23 cellular contexts compared by ENCODE assay signal in genomic region chr11:83150450-83150849, GRCh38. TPM values are rescaled to one million over a fixed set of nuclear protein-coding genes. Genes with fewer than 3 reads are reported as not detected.
DNase-seq lines count a peak whose midpoint lies in the region; ATAC-seq, FAIRE-seq and TF ChIP-seq lines count a peak whose summit lies in the region.
"Had no signal": no experiment of that assay in that cellular context is flagged by ENCODE, and none has a peak within 500 bp of the region (broad histone marks: within the 10 kb centered on the region; RNA-seq: fewer than 3 reads in every experiment).

No MANE protein-coding gene starts in this region.

- POLR2A ChIA-PET in activated CD4-positive, alpha-beta T cell treated with anti-CD3 and anti-CD28 coated beads for 36 hours (lab: Charles Lee), result interaction anchor here (0.7 kb wide), 1 partner anchor 8 kb away, joined by 4 read pairs; no protein-coding TSS in a partner anchor
- POLR2A ChIA-PET in K562 (lab: Yijun Ruan, JAX), result interaction anchor here (0.6 to 2.3 kb wide), 3 partner anchors 11 to 19 kb away, joined by 3 to 9 read pairs (median 8); no protein-coding TSS in a partner anchor

- H3K4ac ChIP-seq in neuronal stem cell (ENCODE audit: low read length), result no peak overlapping the region

- no peak overlapping the region for H2BK15ac ChIP-seq in neuronal stem cell (ENCODE audit: low read length)

- intact Hi-C loops in activated CD4-positive, alpha-beta T cell treated with anti-CD3 and anti-CD28 coated beads for 36 hours (cut with DNase I, micrococcal nuclease), result no loop called here
- intact Hi-C loops in K562 (cut with micrococcal nuclease) (no loop called here), posterior vena cava (cut with DNase I) (no loop called here)

- no peak for TF ChIP-seq POLR2A in K562 (conservative IDR thresholded peaks at IDR 0.05)

- H2BK12ac ChIP-seq in neuronal stem cell (ENCODE audit: low read length), result no peak overlapping the region

- H2AFZ ChIP-seq in OCI-LY3 (ENCODE audit: low read depth, low read length) (peak overlapping the region; percentile 63), K562 (ENCODE audit: low read depth, low read length) (peak overlapping the region; percentile 30; the same call in 1 of the 2 replicates), neuronal stem cell (ENCODE audit: low read length) (no peak overlapping the region)
- H2AFZ ChIP-seq: GM23338 had no signal

- no peak overlapping the region for H2AK5ac ChIP-seq in neuronal stem cell (ENCODE audit: low read depth, low read length)

- no peak overlapping the region for H3K23ac ChIP-seq in neuronal stem cell (ENCODE audit: low read depth, low read length, poor library complexity)

- H3K14ac ChIP-seq in neuronal stem cell (ENCODE audit: low read length), result no peak overlapping the region

- peak; percentile 30 for ATAC-seq in activated CD4-positive, alpha-beta T cell treated with anti-CD3 and anti-CD28 coated beads for 36 hours
- ATAC-seq in K562 (no peak), GM21576 (IDR thresholded peaks at IDR 0.05; ENCODE audit: unreplicated experiment) (no peak)
- ATAC-seq: GM23338, HepG2 had no signal

- H3K27ac Mint-ChIP-seq in activated CD4-positive, alpha-beta T cell treated with anti-CD3 and anti-CD28 coated beads for 36 hours, result no peak overlapping the region
- H3K27ac Mint-ChIP-seq: CD4-positive, alpha-beta T cell; GM23338; IgD-negative memory B cell had no signal

- no peak overlapping the region for H4K8ac ChIP-seq in neuronal stem cell (ENCODE audit: low read depth, low read length)

- CTCF ChIA-PET in activated CD4-positive, alpha-beta T cell treated with anti-CD3 and anti-CD28 coated beads for 36 hours (lab: Charles Lee), result interaction anchor here (1.6 kb wide), 1 partner anchor 74 kb away, joined by 4 read pairs; no protein-coding TSS in a partner anchor
- CTCF ChIA-PET in K562 (lab: Yijun Ruan, JAX; ENCODE audit: low intra/inter-chr PET ratio), result no interaction called here

- H3K4me2 ChIP-seq in OCI-LY3 (ENCODE audit: low read length) (peak overlapping the region; percentile 58), K562 (ENCODE audit: insufficient read depth, low read length) (no peak overlapping the region), neuronal stem cell (ENCODE audit: insufficient read depth, low read length, poor library complexity, severe bottlenecking) (no peak overlapping the region)
- H3K4me2 ChIP-seq: GM23338 had no signal

- TF ChIP-seq EP300 in K562 (IDR thresholded peaks at IDR 0.05; ENCODE audit: low read length), result no peak

- H3K18ac ChIP-seq in neuronal stem cell (ENCODE audit: low read length), result no peak overlapping the region

- no peak overlapping the region for H3K4me3 Mint-ChIP-seq in activated CD4-positive, alpha-beta T cell treated with anti-CD3 and anti-CD28 coated beads for 36 hours
- H3K4me3 Mint-ChIP-seq: CD4-positive, alpha-beta T cell; GM23338; IgD-negative memory B cell had no signal

- DNase-seq in activated CD4-positive, alpha-beta T cell treated with anti-CD3 and anti-CD28 coated beads for 36 hours, result no peak
- no peak for DNase-seq in activated CD4-positive, alpha-beta T cell treated with anti-CD3 and anti-CD28 coated beads for 4 hours
- no peak for DNase-seq in K562 (ENCODE audit: extremely low read depth in 1 of 4, low spot score in 3 of 4)
- no peak for DNase-seq in posterior vena cava (ENCODE audit: low spot score)
- DNase-seq in iPS-NIHi7 (ENCODE audit: extremely low spot score), result no peak
- no peak for DNase-seq in neuronal stem cell (ENCODE audit: low spot score)
- DNase-seq: 8988T; BE2C; Caco-2; CD4-positive, alpha-beta T cell; DMS153; DMS79; GDM1; HCEC 1CT; KG1 had no signal

- no peaks in the 10 kb centered on the region for H3K79me1 ChIP-seq in neuronal stem cell (ENCODE audit: low read depth, low read length)

- H2BK5ac ChIP-seq in neuronal stem cell (ENCODE audit: low read length), result no peak overlapping the region

- FAIRE-seq in K562 (lab: Jason Lieb, UNC), result no peak
- FAIRE-seq: D721Med, H54, HepG2 had no signal

- H3K9me1 ChIP-seq in K562 (ENCODE audit: control insufficient read depth, insufficient read depth, low read length), result no peaks in the 10 kb centered on the region

- H3K27me3 Mint-ChIP-seq in activated CD4-positive, alpha-beta T cell treated with anti-CD3 and anti-CD28 coated beads for 36 hours, result no peaks in the 10 kb centered on the region
- H3K27me3 Mint-ChIP-seq: CD4-positive, alpha-beta T cell; IgD-negative memory B cell had no signal

- TF ChIP-seq CTCF in OCI-LY3 (IDR thresholded peaks at IDR 0.05; ENCODE audit: low read depth, low read length), result no peak
- no peak for TF ChIP-seq CTCF in K562 (IDR thresholded peaks at IDR 0.05 in 2 of 3, conservative IDR thresholded peaks at IDR 0.05 in 1 of 3; ENCODE audit: insufficient read depth in 2 of 3, low read depth in 1 of 3, low read length in 3 of 3)

- H2BK120ac ChIP-seq in neuronal stem cell (ENCODE audit: low read depth, low read length), result no peak overlapping the region

- peaks cover 5% of the 10 kb centered on the region for H3K4me1 Mint-ChIP-seq in activated CD4-positive, alpha-beta T cell treated with anti-CD3 and anti-CD28 coated beads for 36 hours
- H3K4me1 Mint-ChIP-seq: GM23338 had no signal

- TF ChIP-seq RAD21 in K562 (CRISPR knock-in tag; conservative IDR thresholded peaks at IDR 0.05 in 1 of 2, IDR thresholded peaks at IDR 0.05 in 1 of 2), result no peak

- H3K4me3 ChIP-seq in OCI-LY3 (ENCODE audit: low read length), result peak overlapping the region; percentile 6; the same call in 1 of the 2 replicates
- no peak overlapping the region for H3K4me3 ChIP-seq in K562
- H3K4me3 ChIP-seq in neuronal stem cell (ENCODE audit: low read length in 2 of 2), result no peak overlapping the region
- H3K4me3 ChIP-seq: GM23338 had no signal

- no peaks in the 10 kb centered on the region for H4K20me1 ChIP-seq in OCI-LY3 (ENCODE audit: insufficient read depth, low read length)
- no peaks in the 10 kb centered on the region for H4K20me1 ChIP-seq in K562 (replicated peaks; ENCODE audit: control insufficient read depth, insufficient read depth, low read length)

- H3K36me3 Mint-ChIP-seq in activated CD4-positive, alpha-beta T cell treated with anti-CD3 and anti-CD28 coated beads for 36 hours (ENCODE audit: low read depth), result no peaks in the 10 kb centered on the region
- H3K36me3 Mint-ChIP-seq: IgD-negative memory B cell had no signal

- H3K9me3 Mint-ChIP-seq in activated CD4-positive, alpha-beta T cell treated with anti-CD3 and anti-CD28 coated beads for 36 hours (ENCODE audit: low read depth), result no peaks in the 10 kb centered on the region
- H3K9me3 Mint-ChIP-seq: CD4-positive, alpha-beta T cell; GM23338; IgD-negative memory B cell had no signal

- H3K36me3 ChIP-seq in OCI-LY3 (replicated peaks; ENCODE audit: low read depth, low read length) (no peaks in the 10 kb centered on the region), K562 (ENCODE audit: control insufficient read depth, insufficient read depth, low read length) (no peaks in the 10 kb centered on the region), neuronal stem cell (replicated peaks in 1 of 2; ENCODE audit: control insufficient read depth in 2 of 2, insufficient read depth in 2 of 2, low read length in 2 of 2) (no peaks in the 10 kb centered on the region)
- H3K36me3 ChIP-seq: BE2C had no signal

- no peak overlapping the region for H4K91ac ChIP-seq in neuronal stem cell (ENCODE audit: low read depth, low read length, poor library complexity)

- peaks cover 45% of the 10 kb centered on the region for H3K4me1 ChIP-seq in OCI-LY3 (ENCODE audit: low read length)
- peaks cover 18 to 33% of the 10 kb centered on the region in 2 experiments for H3K4me1 ChIP-seq in K562 (replicated peaks in 1 of 2; ENCODE audit: control insufficient read depth in 2 of 2, insufficient read depth in 2 of 2, low read length in 2 of 2)
- no peaks in the 10 kb centered on the region for H3K4me1 ChIP-seq in neuronal stem cell (ENCODE audit: control insufficient read depth in 2 of 2, insufficient read depth in 1 of 2, low read depth in 1 of 2, low read length in 2 of 2)
- H3K4me1 ChIP-seq: BE2C had no signal

- H3K9me3 ChIP-seq in OCI-LY3 (ENCODE audit: insufficient read depth, low read length), result no peaks in the 10 kb centered on the region
- H3K9me3 ChIP-seq in K562 (replicated peaks; ENCODE audit: control insufficient read depth, insufficient read depth, low read depth, low read length), result no peaks in the 10 kb centered on the region
- no peaks in the 10 kb centered on the region for H3K9me3 ChIP-seq in neuronal stem cell (replicated peaks in 1 of 2; ENCODE audit: control insufficient read depth in 2 of 2, insufficient read depth in 1 of 2, low read depth in 1 of 2, low read length in 2 of 2)
- H3K9me3 ChIP-seq: BE2C, Caco-2 had no signal

- H3K9ac ChIP-seq in OCI-LY3 (ENCODE audit: low read length) (peak overlapping the region; percentile 18), K562 (ENCODE audit: insufficient read depth in 1 of 2, low read depth in 2 of 2, low read length in 2 of 2) (no peak overlapping the region), neuronal stem cell (ENCODE audit: low read depth, low read length, poor library complexity) (no peak overlapping the region)

- WGBS in K562 (ENCODE audit: insufficient coverage, low coverage, missing lambda C conversion rate), result 37% methylated on average over 2 of the region's 2 CpGs
- no CpG with 5 or more reads among the region's 2 CpGs for WGBS in neuronal stem cell (ENCODE audit: extremely low coverage in 2 of 2, insufficient read length in 2 of 2, insufficient replicate concordance in 1 of 2), 2 donors

- H3K27ac ChIP-seq in OCI-LY3 (ENCODE audit: low read length) (peak overlapping the region; percentile 23), K562 (ENCODE audit: extremely low read depth, low read depth, low read length) (no peak overlapping the region), neuronal stem cell (replicated peaks; ENCODE audit: low read length) (no peak overlapping the region)
- H3K27ac ChIP-seq: C4-2B had no signal

- in situ Hi-C loops in K562 (cut with MboI), result no loop called here

- no TSS peak for BruUV-seq in K562 (replicated peaks; lab: Mats Ljungman, UMichigan)

- no peaks in the 10 kb centered on the region for H3K79me2 ChIP-seq in OCI-LY3 (ENCODE audit: low read length)
- H3K79me2 ChIP-seq in K562 (ENCODE audit: control insufficient read depth, insufficient read depth, low read length), result no peaks in the 10 kb centered on the region

- H3K27me3 ChIP-seq in OCI-LY3 (ENCODE audit: low read depth, low read length) (no peaks in the 10 kb centered on the region), K562 (ENCODE audit: control insufficient read depth in 2 of 2, insufficient read depth in 2 of 2, low read length in 2 of 2) (no peaks in the 10 kb centered on the region), neuronal stem cell (ENCODE audit: control insufficient read depth in 3 of 3, insufficient read depth in 3 of 3, low read depth in 1 of 3, low read length in 3 of 3) (no peaks in the 10 kb centered on the region)
- H3K27me3 ChIP-seq: BE2C had no signal

RNA-seq across cellular contexts. Expression of gene PCF11, which starts 6.5 kb away (rescaled TPM):
- 10 to 100 TPM; 55.3 to 70.8 TPM for total RNA-seq in activated CD4-positive, alpha-beta T cell treated with anti-CD3 and anti-CD28 coated beads for 36 hours
- 149 and 246 TPM in 2 replicates for total RNA-seq in K562 (2011; cell fraction: chromatin; rRNA removed; ENCODE audit: low replicate concordance)
- total RNA-seq in K562 (2011; cell fraction: nucleolus; rRNA removed), result 121 and 125 TPM in 2 replicates
- total RNA-seq in K562 (2011; cell fraction: nucleoplasm; rRNA removed), result 244 and 270 TPM in 2 replicates
- 37.4 and 42.4 TPM in 2 replicates for total RNA-seq in K562 (2014; rRNA removed)
- total RNA-seq in K562 (2014; rRNA removed; fragmentation: Illumina TruSeq; extraction: Trizol), result 63.3 and 71.5 TPM in 2 replicates
- total RNA-seq in K562 (2015; rRNA removed; fragmentation: Illumina TruSeq; extraction: Trizol), result 64.1 and 71.8 TPM in 2 replicates
- 48.6 and 54.4 TPM in 2 replicates for total RNA-seq in K562 (2021)
- polyA plus RNA-seq in K562 (2011; rRNA removed), result 91.6 and 104 TPM in 2 replicates
- 41.1 and 92.3 TPM in 2 replicates for polyA plus RNA-seq in K562 (2011; cell fraction: cytosol; rRNA removed)
- polyA plus RNA-seq in K562 (2011; cell fraction: nucleus; rRNA removed), result 249 and 310 TPM in 2 replicates
- 36.3 and 47.3 TPM in 2 replicates for polyA plus RNA-seq in K562 (2012)
- 50.1 and 53.9 TPM in 2 replicates for polyA plus RNA-seq in K562 (2014; fragmentation: Illumina TruSeq; extraction: Trizol)
- 10 to 100 TPM in 1 of 2 experiments, 1 to 10 TPM in 1; 9.3 to 11.3 TPM for polyA plus RNA-seq in K562 (2014; fragmentation: Nextera tagmentation; extraction: Ambion mirVana)
- 77.6 and 78.0 TPM in 2 replicates for polyA plus RNA-seq in K562 (2014; rRNA removed)
- 93.4 and 117 TPM in 2 replicates for polyA minus RNA-seq in K562 (2011; rRNA and poly(A)+ RNA removed)
- 21.8 and 22.7 TPM in 2 replicates for polyA minus RNA-seq in K562 (2011; cell fraction: cytosol; rRNA and poly(A)+ RNA removed)
- 133 and 206 TPM in 2 replicates for polyA minus RNA-seq in K562 (2011; cell fraction: nucleus; rRNA and poly(A)+ RNA removed)
- 10 to 100 TPM; 45.0 to 46.1 TPM for total RNA-seq in posterior vena cava
- 38.7 TPM for polyA plus RNA-seq in neuronal stem cell (2013, experiment 1 of 2)
- 37.3 TPM for polyA plus RNA-seq in neuronal stem cell (2013, experiment 2 of 2)

RNA-seq across cellular contexts. Expression of gene ANKRD42, which starts 43.1 kb away (rescaled TPM):
- total RNA-seq in activated CD4-positive, alpha-beta T cell treated with anti-CD3 and anti-CD28 coated beads for 36 hours, result 1 to 10 TPM; 3.1 to 4.9 TPM
- total RNA-seq in K562 (2011; cell fraction: chromatin; rRNA removed; ENCODE audit: low replicate concordance), result 3.1 and 7.2 TPM in 2 replicates
- 2.5 and 3.6 TPM in 2 replicates for total RNA-seq in K562 (2011; cell fraction: nucleolus; rRNA removed)
- 4.7 and 8.2 TPM in 2 replicates for total RNA-seq in K562 (2011; cell fraction: nucleoplasm; rRNA removed)
- total RNA-seq in K562 (2014; rRNA removed) (6.0 and 7.2 TPM in 2 replicates), K562 (2014; rRNA removed; fragmentation: Illumina TruSeq; extraction: Trizol) (4.2 and 4.3 TPM in 2 replicates), K562 (2015; rRNA removed; fragmentation: Illumina TruSeq; extraction: Trizol) (4.1 and 6.4 TPM in 2 replicates), K562 (2021) (6.1 and 6.7 TPM in 2 replicates), posterior vena cava (10 to 100 TPM in 1 of 2 donors, 1 to 10 TPM in 1; 9.5 to 11.5 TPM)
- polyA plus RNA-seq in K562 (2011; rRNA removed) (8.2 and 9.1 TPM in 2 replicates), K562 (2014; fragmentation: Illumina TruSeq; extraction: Trizol) (5.3 and 6.6 TPM in 2 replicates), K562 (2014; fragmentation: Nextera tagmentation; extraction: Ambion mirVana) (1 to 10 TPM; 2.8 to 5.5 TPM), K562 (2014; rRNA removed) (7.0 and 8.8 TPM in 2 replicates)
- polyA plus RNA-seq in K562 (2011; cell fraction: cytosol; rRNA removed), result 3.1 and 6.0 TPM in 2 replicates
- 9.4 and 10.3 TPM in 2 replicates for polyA plus RNA-seq in K562 (2011; cell fraction: nucleus; rRNA removed)
- 4.4 and 5.3 TPM in 2 replicates for polyA plus RNA-seq in K562 (2012)
- 5.0 and 7.3 TPM in 2 replicates for polyA minus RNA-seq in K562 (2011; rRNA and poly(A)+ RNA removed)
- 2.3 and 2.7 TPM in 2 replicates for polyA minus RNA-seq in K562 (2011; cell fraction: cytosol; rRNA and poly(A)+ RNA removed)
- polyA minus RNA-seq in K562 (2011; cell fraction: nucleus; rRNA and poly(A)+ RNA removed), result 4.6 and 5.7 TPM in 2 replicates
- 4.3 TPM for polyA plus RNA-seq in neuronal stem cell (2013, experiment 1 of 2)
- polyA plus RNA-seq in neuronal stem cell (2013, experiment 2 of 2), result 4.2 TPM
